Comparison of ENCODE assay signal across 10 cellular contexts in the genomic region with DNA sequence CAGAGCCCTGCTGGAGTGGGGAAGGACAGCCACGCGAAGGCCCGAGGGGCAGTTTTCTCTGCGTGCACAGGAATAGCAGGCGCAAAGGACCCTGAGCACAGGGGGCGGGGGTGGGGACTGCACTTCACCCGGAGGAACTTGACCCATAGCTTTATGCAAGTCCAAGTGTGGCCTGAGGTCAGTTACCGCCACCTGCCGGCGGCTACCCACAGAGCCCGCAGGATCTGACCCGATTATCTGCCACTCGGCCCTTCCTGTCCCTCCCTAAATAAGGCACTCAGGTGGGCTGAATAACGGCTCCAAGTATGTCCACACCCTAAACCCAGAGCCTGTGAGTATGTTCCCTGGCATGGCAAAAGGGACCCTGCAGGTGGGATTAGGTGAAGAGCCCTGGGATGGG.
A peak's percentile ranks its signal among the peaks of the same experiment; 100 is the strongest.
DNase-seq lines count a peak whose midpoint lies in the region; ATAC-seq and TF ChIP-seq lines count a peak whose summit lies in the region.
"Had no signal": no experiment of that assay in that cellular context is flagged by ENCODE, and none has a peak within 500 bp of the region (broad histone marks: within the 10 kb centered on the region; RNA-seq: fewer than 3 reads in every experiment).

No MANE protein-coding gene starts in this region.

- no peaks in the 10 kb centered on the region for H3K4me1 ChIP-seq in colonic mucosa

- TF ChIP-seq CTCF in GM12872 (IDR thresholded peaks at IDR 0.05; ENCODE audit: insufficient read depth, low read depth, low read length) (peak; percentile 65), NB4 (IDR thresholded peaks at IDR 0.05; ENCODE audit: low read depth, low read length) (peak; percentile 78), fibroblast of pulmonary artery (IDR thresholded peaks at IDR 0.05; ENCODE audit: low read length, missing control alignments) (peak; percentile 10), neural crest cell (conservative IDR thresholded peaks at IDR 0.05) (peak; percentile 58), colonic mucosa (IDR thresholded peaks at IDR 0.05) (no peak)

- H3K9me3 ChIP-seq in colonic mucosa = no peaks in the 10 kb centered on the region

- no peaks in the 10 kb centered on the region for H3K36me3 ChIP-seq in colonic mucosa

- H3K27me3 ChIP-seq in colonic mucosa = no peaks in the 10 kb centered on the region

- H3K9me3 Mint-ChIP-seq in neural crest cell = no peaks in the 10 kb centered on the region

- no peak overlapping the region for H3K27ac ChIP-seq in colonic mucosa
- H3K27ac ChIP-seq: SK-N-MC had no signal

- no peaks in the 10 kb centered on the region for H3K4me1 Mint-ChIP-seq in neural crest cell

- H3K4me3 ChIP-seq in NB4 (ENCODE audit: low read depth, low read length) = no peak overlapping the region
- H3K4me3 ChIP-seq in fibroblast of pulmonary artery (replicated peaks; ENCODE audit: low read depth, low read length) = no peak overlapping the region
- H3K4me3 ChIP-seq in colonic mucosa = no peak overlapping the region
- H3K4me3 ChIP-seq: SK-N-MC had no signal

- no peak overlapping the region for H3K9ac ChIP-seq in colonic mucosa (ENCODE audit: low read depth in 2 of 2, low read length in 2 of 2)

- no peaks in the 10 kb centered on the region for H3K36me3 Mint-ChIP-seq in neural crest cell (ENCODE audit: low read depth)

- no peak for ATAC-seq in HG03025 (IDR thresholded peaks at IDR 0.05; ENCODE audit: low FRiP score, unreplicated experiment)

- TF ChIP-seq POLR2A in NB4 (IDR thresholded peaks at IDR 0.05; ENCODE audit: extremely low read depth, insufficient read length) = no peak

- DNase-seq in NB4 (ENCODE audit: low read depth) = peak; percentile 67
- DNase-seq in fibroblast of pulmonary artery (ENCODE audit: low read depth) = peak; percentile 3
- peak; percentile 25 for DNase-seq in neural crest cell (ENCODE audit: low read depth, low spot score)
- DNase-seq in colonic mucosa = no peak
- no peak for DNase-seq in NCI-H128 (lab: John Stamatoyannopoulos, UW; ENCODE audit: unreplicated experiment)
- no peak for DNase-seq in kidney glomerular epithelial cell (lab: John Stamatoyannopoulos, UW)
- DNase-seq: activated T-cell treated with anti-CD3 and anti-CD28 coated beads, Interleukin-2, amount 50 U/mL, for 48 hours had no signal

- intact Hi-C loops in colonic mucosa (cut with DNase I) = loop anchor here (10.0 kb wide), 1 partner anchor 198 kb away; no protein-coding TSS in a partner anchor

- peaks cover 20% of the 10 kb centered on the region for H3K27me3 Mint-ChIP-seq in neural crest cell (ENCODE audit: low read depth)

- H3K4me3 Mint-ChIP-seq in neural crest cell = no peak overlapping the region

- no peak overlapping the region for H3K27ac Mint-ChIP-seq in neural crest cell (ENCODE audit: unreplicated experiment)

Comparison
In these comparisons a context has a peak if more than half of its experiments do, and no peak if none do; other contexts are left out.
1. DNase-seq: peak in NB4 (single experiment), fibroblast of pulmonary artery (single experiment) and neural crest cell (single experiment); none in colonic mucosa (single experiment), NCI-H128 (single experiment) and kidney glomerular epithelial cell (single experiment).